ENCODE assay signal across 2 cellular contexts in the genomic region with DNA sequence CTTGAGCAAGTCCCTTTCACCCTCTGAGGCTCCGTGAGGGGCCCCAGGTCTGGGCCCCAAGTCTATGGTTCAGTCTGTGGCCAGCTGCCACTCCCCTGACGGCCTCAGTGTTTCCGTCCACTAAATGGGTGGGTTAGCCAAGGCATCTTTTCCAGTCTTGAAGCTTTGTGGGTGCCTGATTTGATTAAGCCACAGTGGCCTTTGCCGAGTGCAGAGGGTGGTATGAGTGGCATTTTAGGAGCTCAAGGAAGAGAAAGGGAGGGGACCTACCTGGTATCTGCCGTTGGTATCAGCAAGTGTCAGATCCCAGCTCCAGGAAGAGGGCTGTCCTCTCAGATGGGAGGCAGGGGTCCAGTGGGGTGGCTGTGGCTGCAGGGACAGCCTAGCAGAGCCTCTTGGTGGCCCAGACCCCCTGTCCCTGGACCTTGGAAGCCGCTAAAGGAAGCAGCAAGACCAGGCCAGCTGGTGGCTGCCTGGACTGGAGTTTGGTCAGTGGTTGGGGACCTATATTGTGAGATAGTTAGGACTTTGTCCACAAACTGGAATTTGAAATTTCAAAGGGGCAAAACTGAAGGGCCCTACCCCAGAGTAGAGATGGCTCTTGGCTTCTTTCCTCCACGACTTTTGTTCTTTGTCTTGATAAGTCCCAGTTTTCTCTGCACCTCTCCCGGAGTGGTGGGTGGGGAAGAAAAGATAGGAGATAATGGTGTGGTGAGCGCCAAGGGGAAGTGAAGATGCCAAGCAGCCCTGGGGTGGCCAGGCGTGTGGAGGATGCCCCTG.
TF ChIP-seq lines count a peak whose summit lies in the region.

No MANE protein-coding gene starts in this region.

TF ChIP-seq in HepG2, 621 proteins besides CTCF, POLR2A, EP300 and RAD21 (continues in another document):
- TF ChIP-seq ZNF572 (CRISPR knock-in tag; IDR thresholded peaks at IDR 0.05), result no peak; the same call in 1 of the 2 replicates
- peak; percentile 69; the same call in 1 of the 2 replicates for TF ChIP-seq ZNF225 (CRISPR knock-in tag; IDR thresholded peaks at IDR 0.05)
- no peak for TF ChIP-seq NR2F1 (CRISPR knock-in tag; IDR thresholded peaks at IDR 0.05)
- TF ChIP-seq ZFAT (CRISPR knock-in tag; conservative IDR thresholded peaks at IDR 0.05), result no peak
- TF ChIP-seq PITX1 (CRISPR knock-in tag; IDR thresholded peaks at IDR 0.05), result no peak
- TF ChIP-seq ZNF251 (CRISPR knock-in tag; IDR thresholded peaks at IDR 0.05), result no peak
- TF ChIP-seq, protein P1, sequence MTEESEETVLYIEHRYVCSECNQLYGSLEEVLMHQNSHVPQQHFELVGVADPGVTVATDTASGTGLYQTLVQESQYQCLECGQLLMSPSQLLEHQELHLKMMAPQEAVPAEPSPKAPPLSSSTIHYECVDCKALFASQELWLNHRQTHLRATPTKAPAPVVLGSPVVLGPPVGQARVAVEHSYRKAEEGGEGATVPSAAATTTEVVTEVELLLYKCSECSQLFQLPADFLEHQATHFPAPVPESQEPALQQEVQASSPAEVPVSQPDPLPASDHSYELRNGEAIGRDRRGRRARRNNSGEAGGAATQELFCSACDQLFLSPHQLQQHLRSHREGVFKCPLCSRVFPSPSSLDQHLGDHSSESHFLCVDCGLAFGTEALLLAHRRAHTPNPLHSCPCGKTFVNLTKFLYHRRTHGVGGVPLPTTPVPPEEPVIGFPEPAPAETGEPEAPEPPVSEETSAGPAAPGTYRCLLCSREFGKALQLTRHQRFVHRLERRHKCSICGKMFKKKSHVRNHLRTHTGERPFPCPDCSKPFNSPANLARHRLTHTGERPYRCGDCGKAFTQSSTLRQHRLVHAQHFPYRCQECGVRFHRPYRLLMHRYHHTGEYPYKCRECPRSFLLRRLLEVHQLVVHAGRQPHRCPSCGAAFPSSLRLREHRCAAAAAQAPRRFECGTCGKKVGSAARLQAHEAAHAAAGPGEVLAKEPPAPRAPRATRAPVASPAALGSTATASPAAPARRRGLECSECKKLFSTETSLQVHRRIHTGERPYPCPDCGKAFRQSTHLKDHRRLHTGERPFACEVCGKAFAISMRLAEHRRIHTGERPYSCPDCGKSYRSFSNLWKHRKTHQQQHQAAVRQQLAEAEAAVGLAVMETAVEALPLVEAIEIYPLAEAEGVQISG (CRISPR knock-in tag; IDR thresholded peaks at IDR 0.05), result no peak
- no peak for TF ChIP-seq PRDM10 (CRISPR knock-in tag; IDR thresholded peaks at IDR 0.05; ENCODE audit: low read depth)
- TF ChIP-seq RBM22 (optimal IDR thresholded peaks at IDR 0.05; ENCODE audit: low read length), result no peak
- TF ChIP-seq ZBTB25 (CRISPR knock-in tag; IDR thresholded peaks at IDR 0.05), result no peak
- TF ChIP-seq NRL (CRISPR knock-in tag; IDR thresholded peaks at IDR 0.05; ENCODE audit: borderline replicate concordance), result no peak
- no peak for TF ChIP-seq ZBTB1 (CRISPR knock-in tag; IDR thresholded peaks at IDR 0.05; ENCODE audit: borderline replicate concordance)
- TF ChIP-seq TBX3 (IDR thresholded peaks at IDR 0.05; ENCODE audit: borderline replicate concordance), result no peak
- no peak for TF ChIP-seq BORCS8-MEF2B (CRISPR knock-in tag; IDR thresholded peaks at IDR 0.05)
- TF ChIP-seq JDP2 (CRISPR knock-in tag; IDR thresholded peaks at IDR 0.05; ENCODE audit: borderline replicate concordance), result no peak
- TF ChIP-seq, protein P2, sequence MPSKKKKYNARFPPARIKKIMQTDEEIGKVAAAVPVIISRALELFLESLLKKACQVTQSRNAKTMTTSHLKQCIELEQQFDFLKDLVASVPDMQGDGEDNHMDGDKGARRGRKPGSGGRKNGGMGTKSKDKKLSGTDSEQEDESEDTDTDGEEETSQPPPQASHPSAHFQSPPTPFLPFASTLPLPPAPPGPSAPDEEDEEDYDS (CRISPR knock-in tag; IDR thresholded peaks at IDR 0.05), result peak; percentile 14; the same call in 1 of the 2 replicates
- no peak for TF ChIP-seq ZNF816 (CRISPR knock-in tag; IDR thresholded peaks at IDR 0.05; ENCODE audit: borderline replicate concordance)
- TF ChIP-seq ZMYM4 (CRISPR knock-in tag; IDR thresholded peaks at IDR 0.05), result peak; percentile 43; the same call in 1 of the 2 replicates
- no peak for TF ChIP-seq ZFP1 (CRISPR knock-in tag; IDR thresholded peaks at IDR 0.05)
- no peak for TF ChIP-seq RBAK (CRISPR knock-in tag; IDR thresholded peaks at IDR 0.05)
- TF ChIP-seq RARG (CRISPR knock-in tag; IDR thresholded peaks at IDR 0.05; ENCODE audit: low read depth), result 0 out of 2 replicates have a peak, but pooled peaks have one; percentile 7
- no peak for TF ChIP-seq SAFB2 (CRISPR knock-in tag; IDR thresholded peaks at IDR 0.05; ENCODE audit: borderline replicate concordance, low read depth)
- no peak for TF ChIP-seq PAF1 (CRISPR knock-in tag; IDR thresholded peaks at IDR 0.05)
- no peak for TF ChIP-seq ZNF354B (CRISPR knock-in tag; IDR thresholded peaks at IDR 0.05)
- peak; percentile 54; the same call in 1 of the 2 replicates for TF ChIP-seq GZF1 (CRISPR knock-in tag; IDR thresholded peaks at IDR 0.05)
- TF ChIP-seq ZNF557 (CRISPR knock-in tag; IDR thresholded peaks at IDR 0.05), result no peak

TF ChIP-seq in GM12891, 5 proteins besides CTCF, POLR2A, EP300 and RAD21:
- TF ChIP-seq SPI1 (IDR thresholded peaks at IDR 0.05; ENCODE audit: low read depth, low read length), result no peak
- TF ChIP-seq TAF1 (IDR thresholded peaks at IDR 0.05; ENCODE audit: low read depth, low read length), result no peak
- no peak for TF ChIP-seq POU2F2 (IDR thresholded peaks at IDR 0.05; ENCODE audit: low read depth, low read length)
- TF ChIP-seq POLR2AphosphoS5 (IDR thresholded peaks at IDR 0.05; ENCODE audit: low read depth, low read length), result no peak
- TF ChIP-seq PAX5 (IDR thresholded peaks at IDR 0.05; ENCODE audit: insufficient read depth, low read length, severe bottlenecking), result no peak
TF ChIP-seq in GM12891: peak in this region for 0.
